In genomic region chr4:147370473-147370872, GRCh38 we compare ENCODE assay signal across 14 cellular contexts.
DNase-seq lines count a peak whose midpoint lies in the region; ATAC-seq and TF ChIP-seq lines count a peak whose summit lies in the region.
"Had no signal": no experiment of that assay in that cellular context is flagged by ENCODE, and none has a peak within 500 bp of the region (broad histone marks: within the 10 kb centered on the region; RNA-seq: fewer than 3 reads in every experiment).

No MANE protein-coding gene starts in this region.

- WGBS in prostate gland, result 59% methylated on average over 2 of the region's 2 CpGs

- H2AFZ ChIP-seq in PC-3 (ENCODE audit: low read length), result 0 out of 2 replicates have a peak overlapping the region, but pooled peaks have one; percentile 54

- intact Hi-C loops in Calu3 (cut with micrococcal nuclease; ENCODE audit: unreplicated experiment), result loop anchor here (10.0 kb wide), 1 partner anchor 214 kb away; no protein-coding TSS in a partner anchor
- intact Hi-C loops in PC-3 (cut with micrococcal nuclease), result loop anchor here (2.0 to 10.0 kb wide), 5 partner anchors 36 to 208 kb away; no protein-coding TSS in a partner anchor
- intact Hi-C loops in prostate gland (cut with DNase I), result no loop called here

- H3K9me3 Mint-ChIP-seq in Calu3 (ENCODE audit: low read depth, unreplicated experiment), result no peaks in the 10 kb centered on the region
- H3K9me3 Mint-ChIP-seq: activated CD4-positive, alpha-beta memory T cell treated with anti-CD3 and anti-CD28 coated beads for 36 hours had no signal

- H3K36me3 ChIP-seq in PC-3 (ENCODE audit: low read depth, low read length) (peaks cover 3% of the 10 kb centered on the region; the same call in 1 of the 2 replicates), prostate gland (no peaks in the 10 kb centered on the region)
- H3K36me3 ChIP-seq: heart right ventricle, ovary, spleen had no signal

- H3K79me2 ChIP-seq in PC-3 (ENCODE audit: low read length), result no peaks in the 10 kb centered on the region

- ATAC-seq in PC-3 (no peak; the same call in 1 of the 2 replicates), HG03045 (IDR thresholded peaks at IDR 0.05; ENCODE audit: unreplicated experiment) (no peak)
- ATAC-seq: heart right ventricle; stimulated activated naive B cell treated with anti-CD40 and anti-IgM and Interleukin-4, amounts not matched to agents 10 μg/mL and 1 μg/mL and 100 μg/mL, for 72 hours had no signal

- peak overlapping the region; percentile 31; the same call in 1 of the 2 replicates for H3K9ac ChIP-seq in PC-3 (ENCODE audit: low read length)

- H3K27ac Mint-ChIP-seq in Calu3 (ENCODE audit: unreplicated experiment), result peak overlapping the region; percentile 93
- H3K27ac Mint-ChIP-seq: activated CD4-positive, alpha-beta memory T cell treated with anti-CD3 and anti-CD28 coated beads for 36 hours; stimulated activated naive B cell treated with anti-CD40 and anti-IgM and Interleukin-4, amounts not matched to agents 10 μg/mL and 1 μg/mL and 100 μg/mL, for 72 hours had no signal

- H3K4me2 ChIP-seq in PC-3 (ENCODE audit: low read length), result peak overlapping the region; percentile 35

- H3K27me3 ChIP-seq in PC-3 (ENCODE audit: low read length) (no peaks in the 10 kb centered on the region), prostate gland (replicated peaks; ENCODE audit: insufficient read depth) (no peaks in the 10 kb centered on the region)
- H3K27me3 ChIP-seq: heart right ventricle, ovary, spleen had no signal

- no peaks in the 10 kb centered on the region for H3K27me3 Mint-ChIP-seq in Calu3 (ENCODE audit: unreplicated experiment)
- H3K27me3 Mint-ChIP-seq: activated CD4-positive, alpha-beta memory T cell treated with anti-CD3 and anti-CD28 coated beads for 36 hours; stimulated activated naive B cell treated with anti-CD40 and anti-IgM and Interleukin-4, amounts not matched to agents 10 μg/mL and 1 μg/mL and 100 μg/mL, for 72 hours had no signal

- no peaks in the 10 kb centered on the region for H3F3A ChIP-seq in PC-3 (ENCODE audit: low read length, unreplicated experiment)

- no peaks in the 10 kb centered on the region for H3K9me3 ChIP-seq in PC-3 (ENCODE audit: low read length)
- no peaks in the 10 kb centered on the region for H3K9me3 ChIP-seq in prostate gland
- H3K9me3 ChIP-seq: ovary had no signal

- H3K9me2 ChIP-seq in PC-3 (replicated peaks; ENCODE audit: low read length), result no peaks in the 10 kb centered on the region

- DNase-seq in Calu3 (no peak), PC-3 (peak; percentile 32), epithelial cell of prostate (ENCODE audit: low read depth, low spot score) (no peak), non-pigmented ciliary epithelial cell (ENCODE audit: low read depth) (peak; percentile 55), prostate gland (ENCODE audit: low spot score) (no peak), inferior parietal cortex (ENCODE audit: extremely low spot score) (no peak), T-helper 9 cell (no peak)
- DNase-seq: activated CD4-positive, alpha-beta memory T cell treated with anti-CD3 and anti-CD28 coated beads for 36 hours; heart right ventricle; NCI-H146; ovary; spleen; stimulated activated naive B cell treated with anti-CD40 and anti-IgM and Interleukin-4, amounts not matched to agents 10 μg/mL and 1 μg/mL and 100 μg/mL, for 72 hours had no signal

- BruUV-seq in Calu3 (replicated peaks; lab: Mats Ljungman, UMichigan) (no TSS peak), PC-3 (replicated peaks; lab: Mats Ljungman, UMichigan) (no TSS peak)

- peaks cover 6% of the 10 kb centered on the region for H3K36me3 Mint-ChIP-seq in Calu3 (ENCODE audit: insufficient read depth, unreplicated experiment)
- H3K36me3 Mint-ChIP-seq: activated CD4-positive, alpha-beta memory T cell treated with anti-CD3 and anti-CD28 coated beads for 36 hours; stimulated activated naive B cell treated with anti-CD40 and anti-IgM and Interleukin-4, amounts not matched to agents 10 μg/mL and 1 μg/mL and 100 μg/mL, for 72 hours had no signal

- H3K4me3 ChIP-seq in PC-3 (ENCODE audit: low read length) (no peak overlapping the region), prostate gland (no peak overlapping the region)
- H3K4me3 ChIP-seq: heart right ventricle, ovary, spleen had no signal

- H3K27ac ChIP-seq in PC-3 (ENCODE audit: low read length) (peak overlapping the region; percentile 94), epithelial cell of prostate (peak overlapping the region; percentile 94), prostate gland (no peak overlapping the region)
- H3K27ac ChIP-seq: spleen had no signal

- no peak for TF ChIP-seq POLR2A in prostate gland (IDR thresholded peaks at IDR 0.05)

- no peak for TF ChIP-seq CTCF in Calu3 (IDR thresholded peaks at IDR 0.05; ENCODE audit: unreplicated experiment)
- TF ChIP-seq CTCF in PC-3 (conservative IDR thresholded peaks at IDR 0.05; ENCODE audit: low read depth, low read length), result no peak
- TF ChIP-seq CTCF in prostate gland (IDR thresholded peaks at IDR 0.05), result no peak

- H3K4me1 ChIP-seq in PC-3 (ENCODE audit: insufficient read depth, low read length) (peaks cover 24% of the 10 kb centered on the region), prostate gland (replicated peaks) (no peaks in the 10 kb centered on the region)
- H3K4me1 ChIP-seq: heart right ventricle, spleen had no signal

- H3K4me3 Mint-ChIP-seq in Calu3 (ENCODE audit: low read depth, unreplicated experiment), result no peak overlapping the region
- H3K4me3 Mint-ChIP-seq: activated CD4-positive, alpha-beta memory T cell treated with anti-CD3 and anti-CD28 coated beads for 36 hours; stimulated activated naive B cell treated with anti-CD40 and anti-IgM and Interleukin-4, amounts not matched to agents 10 μg/mL and 1 μg/mL and 100 μg/mL, for 72 hours had no signal

- H4K20me1 ChIP-seq in PC-3 (ENCODE audit: low read length), result no peaks in the 10 kb centered on the region

- CTCF ChIA-PET in Calu3 (lab: Charles Lee), result interaction anchor here (0.7 to 1.7 kb wide), 2 partner anchors 9 to 32 kb away, joined by 3 to 6 read pairs; no protein-coding TSS in a partner anchor
- CTCF ChIA-PET in PC-3 (lab: Charles Lee), result interaction anchor here (0.5 kb wide), 1 partner anchor 9 kb away, joined by 4 read pairs; no protein-coding TSS in a partner anchor

- H3K4me1 Mint-ChIP-seq in Calu3 (ENCODE audit: low read depth, unreplicated experiment), result peaks cover 50% of the 10 kb centered on the region
- H3K4me1 Mint-ChIP-seq: stimulated activated naive B cell treated with anti-CD40 and anti-IgM and Interleukin-4, amounts not matched to agents 10 μg/mL and 1 μg/mL and 100 μg/mL, for 72 hours had no signal

- POLR2A ChIA-PET in PC-3 (lab: Charles Lee; ENCODE audit: unreplicated experiment), result interaction anchor here (0.6 kb wide), 1 partner anchor 132 kb away, joined by 4 read pairs; no protein-coding TSS in a partner anchor

Comparison
In these comparisons a context has a peak if more than half of its experiments do, and no peak if none do; other contexts are left out.
1. DNase-seq: peak in PC-3 (single experiment) and non-pigmented ciliary epithelial cell (single experiment); none in Calu3 (single experiment), epithelial cell of prostate (single experiment), prostate gland (single experiment), inferior parietal cortex (single experiment) and T-helper 9 cell (single experiment).
2. H3K27ac ChIP-seq: peak in PC-3 (single experiment) and epithelial cell of prostate (single experiment); none in prostate gland (0 of 2).